In genomic region chr9:105842023-105842644, GRCh38 we compare ENCODE assay signal across 8 cellular contexts.
DNase-seq lines count a peak whose midpoint lies in the region; ATAC-seq and TF ChIP-seq lines count a peak whose summit lies in the region.

No MANE protein-coding gene starts in this region.

- DNase-seq in NCI-H2196 (lab: John Stamatoyannopoulos, UW; ENCODE audit: unreplicated experiment) (peak; percentile 29), NCI-H2196 treated with DMSO at 0.1 percent for 48 hours (lab: John Stamatoyannopoulos, UW; ENCODE audit: unreplicated experiment) (no peak), RWPE1 (ENCODE audit: low spot score) (peak; percentile 74), fibroblast of lung (ENCODE audit: low read depth in 2 of 2) (peak; percentile 11 to 62), pons (ENCODE audit: low spot score) (peak; percentile 58), activated gamma-delta T cell (lab: John Stamatoyannopoulos, UW) (no peak), NCI-H128 (lab: John Stamatoyannopoulos, UW; ENCODE audit: unreplicated experiment) (no peak)

- H3K9ac ChIP-seq in fibroblast of lung (ENCODE audit: insufficient read depth, low read length): no peak overlapping the region

- CTCF ChIA-PET in RWPE1 (lab: Yijun Ruan, JAX): interaction anchor here (0.5 to 3.6 kb wide), 18 partner anchors 9 to 1952 kb away, joined by 3 to 31 read pairs (median 4); no protein-coding TSS in a partner anchor

- H4K20me1 ChIP-seq in fibroblast of lung (ENCODE audit: control insufficient read depth, extremely low read depth, insufficient read depth, low read length): no peaks in the 10 kb centered on the region

- TF ChIP-seq CTCF in RWPE1 (conservative IDR thresholded peaks at IDR 0.05; ENCODE audit: low read depth): peak; percentile 92
- TF ChIP-seq CTCF in fibroblast of lung (conservative IDR thresholded peaks at IDR 0.05 in 1 of 2, IDR thresholded peaks at IDR 0.05 in 1 of 2; ENCODE audit: low read depth in 1 of 2, low read length in 2 of 2): peak; percentile 78 to 88

- no peaks in the 10 kb centered on the region for H3K79me2 ChIP-seq in fibroblast of lung (ENCODE audit: control insufficient read depth, insufficient read depth, low read length)

- H2AFZ ChIP-seq in fibroblast of lung (ENCODE audit: low read length): no peak overlapping the region

- peak; percentile 49 for ATAC-seq in HG02938 (IDR thresholded peaks at IDR 0.05; ENCODE audit: unreplicated experiment)

- no peaks in the 10 kb centered on the region for H3K27me3 ChIP-seq in fibroblast of lung (ENCODE audit: control insufficient read depth, insufficient read depth, low read length)

- H3K4me3 ChIP-seq in fibroblast of lung (replicated peaks in 1 of 4; ENCODE audit: control extremely low read depth in 1 of 4, insufficient read depth in 1 of 4, low read depth in 3 of 4, low read length in 4 of 4): no peak overlapping the region

- no peak overlapping the region for H3K4me2 ChIP-seq in fibroblast of lung (ENCODE audit: extremely low read depth, insufficient read depth, low read length)

- H3K4me1 ChIP-seq in fibroblast of lung (ENCODE audit: control insufficient read depth, extremely low read depth, insufficient read depth, low read length): no peaks in the 10 kb centered on the region

- POLR2A ChIA-PET in RWPE1 (lab: Yijun Ruan, JAX; ENCODE audit: low non-redundant PET): interaction anchor here (0.6 kb wide), 1 partner anchor 40 kb away, joined by 3 read pairs; no protein-coding TSS in a partner anchor

- H3K27ac ChIP-seq in RWPE1: no peak overlapping the region
- H3K27ac ChIP-seq in fibroblast of lung (ENCODE audit: insufficient read depth, low read length): no peak overlapping the region

- H3K9me3 ChIP-seq in fibroblast of lung (ENCODE audit: control insufficient read depth, insufficient read depth, low read depth, low read length): no peaks in the 10 kb centered on the region

- no peaks in the 10 kb centered on the region for H3K36me3 ChIP-seq in fibroblast of lung (ENCODE audit: control insufficient read depth, insufficient read depth, low read length)

Comparison
In these comparisons a context has a peak if more than half of its experiments do, and no peak if none do; other contexts are left out.
1. DNase-seq: peak in NCI-H2196 (single experiment), RWPE1 (single experiment), fibroblast of lung (2 of 2) and pons (single experiment); none in NCI-H2196 treated with DMSO at 0.1 percent for 48 hours (single experiment), activated gamma-delta T cell (single experiment) and NCI-H128 (single experiment).